ENCODE assay signal across 8 cellular contexts in genomic region chr2:119352357-119352756, GRCh38. TPM values are rescaled to one million over a fixed set of nuclear protein-coding genes. Genes with fewer than 3 reads are reported as not detected.
A peak's percentile ranks its signal among the peaks of the same experiment; 100 is the strongest.
DNase-seq lines count a peak whose midpoint lies in the region; ATAC-seq and TF ChIP-seq lines count a peak whose summit lies in the region.

No MANE protein-coding gene starts in this region.

- peak; percentile 96 for ATAC-seq in GM19372 (IDR thresholded peaks at IDR 0.05; ENCODE audit: low read depth, unreplicated experiment)
- peak; percentile 96 for ATAC-seq in HG03175 (IDR thresholded peaks at IDR 0.05; ENCODE audit: unreplicated experiment)
- peak; percentile 61; the same call in 1 of the 2 replicates for ATAC-seq in WTC11

- POLR2A ChIA-PET in WTC11 (lab: Charles Lee) (no interaction called here), SK-N-SH (lab: Yijun Ruan, JAX) (no interaction called here)
- POLR2A ChIA-PET in activated CD4-positive, alpha-beta memory T cell treated with anti-CD3 and anti-CD28 coated beads for 36 hours (lab: Charles Lee), result no interaction called here

- peaks cover 15% of the 10 kb centered on the region for H3K4me1 Mint-ChIP-seq in WTC11
- H3K4me1 Mint-ChIP-seq in activated CD4-positive, alpha-beta memory T cell treated with anti-CD3 and anti-CD28 coated beads for 36 hours (ENCODE audit: low read depth), result peaks cover 7% of the 10 kb centered on the region

- no peak overlapping the region for H3K4me2 ChIP-seq in SK-N-SH

- intact Hi-C loops in activated CD4-positive, alpha-beta memory T cell treated with anti-CD3 and anti-CD28 coated beads for 36 hours (cut with micrococcal nuclease), result no loop called here
- intact Hi-C loops in posterior vena cava (cut with DNase I), result no loop called here

- H3K79me2 ChIP-seq in SK-N-SH (ENCODE audit: insufficient read depth), result no peaks in the 10 kb centered on the region

- peaks cover 4% of the 10 kb centered on the region for H3K9me3 Mint-ChIP-seq in WTC11
- no peaks in the 10 kb centered on the region for H3K9me3 Mint-ChIP-seq in activated CD4-positive, alpha-beta memory T cell treated with anti-CD3 and anti-CD28 coated beads for 36 hours

- no peaks in the 10 kb centered on the region for H4K20me1 ChIP-seq in SK-N-SH (ENCODE audit: insufficient read depth)

- no peaks in the 10 kb centered on the region for H3K9me2 ChIP-seq in SK-N-SH

- no peaks in the 10 kb centered on the region for H3K27me3 ChIP-seq in SK-N-SH (ENCODE audit: insufficient read depth)

- no peaks in the 10 kb centered on the region for H3F3A ChIP-seq in SK-N-SH (replicated peaks; ENCODE audit: insufficient read depth)

- DNase-seq in Ammon's horn (ENCODE audit: low spot score) (peak; percentile 37), WTC11 (ENCODE audit: low spot score) (no peak), NCI-H128 (lab: John Stamatoyannopoulos, UW; ENCODE audit: unreplicated experiment) (no peak), SK-N-SH (no peak), posterior vena cava (ENCODE audit: low spot score) (no peak)
- DNase-seq in activated CD4-positive, alpha-beta memory T cell treated with anti-CD3 and anti-CD28 coated beads for 36 hours, result no peak

- no peak overlapping the region for H3K4me3 ChIP-seq in SK-N-SH (ENCODE audit: low read depth in 2 of 2, low read length in 1 of 2)

- TF ChIP-seq RAD21 in SK-N-SH (IDR thresholded peaks at IDR 0.05; ENCODE audit: low read length), result no peak

- CTCF ChIA-PET in WTC11 (lab: Charles Lee), result interaction anchor here (0.8 to 3.1 kb wide), 6 partner anchors 14 to 302 kb away, joined by 3 to 25 read pairs (median 3); partner anchors contain the start of genes C2orf76 and DBI
- CTCF ChIA-PET in SK-N-SH (lab: Yijun Ruan, JAX), result no interaction called here
- CTCF ChIA-PET in activated CD4-positive, alpha-beta memory T cell treated with anti-CD3 and anti-CD28 coated beads for 36 hours (lab: Charles Lee), result interaction anchor here (0.8 kb wide), 1 partner anchor 9 kb away, joined by 3 read pairs; no protein-coding TSS in a partner anchor

- H3K4me3 Mint-ChIP-seq in WTC11, result no peak overlapping the region
- no peak overlapping the region for H3K4me3 Mint-ChIP-seq in activated CD4-positive, alpha-beta memory T cell treated with anti-CD3 and anti-CD28 coated beads for 36 hours

- peaks cover 0 to 4% of the 10 kb centered on the region in 2 experiments for H3K36me3 ChIP-seq in SK-N-SH (replicated peaks in 1 of 2; ENCODE audit: control insufficient read depth in 1 of 2, insufficient read depth in 2 of 2, low read length in 1 of 2)

- H3K4me1 ChIP-seq in SK-N-SH (ENCODE audit: control insufficient read depth in 1 of 2, insufficient read depth in 2 of 2, low read depth in 1 of 2, low read length in 1 of 2), result no peaks in the 10 kb centered on the region

- H2AFZ ChIP-seq in SK-N-SH (ENCODE audit: low read depth), result no peak overlapping the region

- no peak overlapping the region for H3K27ac ChIP-seq in SK-N-SH (ENCODE audit: low read depth in 2 of 2, low read length in 1 of 2)

- TF ChIP-seq CTCF in WTC11 (IDR thresholded peaks at IDR 0.05), result no peak
- no peak for TF ChIP-seq CTCF in SK-N-SH (IDR thresholded peaks at IDR 0.05)

- no peak overlapping the region for H3K9ac ChIP-seq in SK-N-SH

- H3K27ac Mint-ChIP-seq in WTC11, result no peak overlapping the region
- H3K27ac Mint-ChIP-seq in activated CD4-positive, alpha-beta memory T cell treated with anti-CD3 and anti-CD28 coated beads for 36 hours, result no peak overlapping the region

- no peak for TF ChIP-seq EP300 in SK-N-SH (IDR thresholded peaks at IDR 0.05; ENCODE audit: borderline replicate concordance in 1 of 2, low read depth in 1 of 2, low read length in 1 of 2)

- no peaks in the 10 kb centered on the region; the same call in 1 of the 2 replicates for H3K27me3 Mint-ChIP-seq in WTC11 (ENCODE audit: low read depth)
- H3K27me3 Mint-ChIP-seq in activated CD4-positive, alpha-beta memory T cell treated with anti-CD3 and anti-CD28 coated beads for 36 hours, result no peaks in the 10 kb centered on the region

- H3K9me3 ChIP-seq in SK-N-SH, result no peaks in the 10 kb centered on the region

- no peaks in the 10 kb centered on the region for H3K36me3 Mint-ChIP-seq in WTC11
- H3K36me3 Mint-ChIP-seq in activated CD4-positive, alpha-beta memory T cell treated with anti-CD3 and anti-CD28 coated beads for 36 hours, result no peaks in the 10 kb centered on the region

TF ChIP-seq in WTC11, 78 proteins besides CTCF, POLR2A, EP300 and RAD21:
- no peak for TF ChIP-seq USF1 (CRISPR knock-in tag; IDR thresholded peaks at IDR 0.05)
- TF ChIP-seq FOXK1 (CRISPR knock-in tag; IDR thresholded peaks at IDR 0.05), result peak; percentile 69; the same call in 1 of the 2 replicates
- TF ChIP-seq, protein P1, sequence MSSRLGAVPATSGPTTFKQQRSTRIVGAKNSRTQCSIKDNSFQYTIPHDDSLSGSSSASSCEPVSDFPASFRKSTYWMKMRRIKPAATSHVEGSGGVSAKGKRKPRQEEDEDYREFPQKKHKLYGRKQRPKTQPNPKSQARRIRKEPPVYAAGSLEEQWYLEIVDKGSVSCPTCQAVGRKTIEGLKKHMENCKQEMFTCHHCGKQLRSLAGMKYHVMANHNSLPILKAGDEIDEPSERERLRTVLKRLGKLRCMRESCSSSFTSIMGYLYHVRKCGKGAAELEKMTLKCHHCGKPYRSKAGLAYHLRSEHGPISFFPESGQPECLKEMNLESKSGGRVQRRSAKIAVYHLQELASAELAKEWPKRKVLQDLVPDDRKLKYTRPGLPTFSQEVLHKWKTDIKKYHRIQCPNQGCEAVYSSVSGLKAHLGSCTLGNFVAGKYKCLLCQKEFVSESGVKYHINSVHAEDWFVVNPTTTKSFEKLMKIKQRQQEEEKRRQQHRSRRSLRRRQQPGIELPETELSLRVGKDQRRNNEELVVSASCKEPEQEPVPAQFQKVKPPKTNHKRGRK (CRISPR knock-in tag; IDR thresholded peaks at IDR 0.05; ENCODE audit: borderline replicate concordance), result no peak
- TF ChIP-seq GRHL2 (CRISPR knock-in tag; IDR thresholded peaks at IDR 0.05; ENCODE audit: insufficient replicate concordance, severe bottlenecking), result no peak
TF ChIP-seq in WTC11: peak in this region for 1.

TF ChIP-seq in SK-N-SH, 30 proteins besides CTCF, POLR2A, EP300 and RAD21:
- no peak for TF ChIP-seq IRF3 (IDR thresholded peaks at IDR 0.05; ENCODE audit: low read depth, low read length)
- TF ChIP-seq ZBTB33 (IDR thresholded peaks at IDR 0.05; ENCODE audit: borderline replicate concordance, low read depth), result no peak
- no peak for TF ChIP-seq GATA2 (CRISPR knock-in tag; IDR thresholded peaks at IDR 0.05)
- TF ChIP-seq SMC3 (IDR thresholded peaks at IDR 0.05; ENCODE audit: low read depth, low read length), result no peak
- no peak for TF ChIP-seq TCF12 (IDR thresholded peaks at IDR 0.05)
- TF ChIP-seq SIN3A (IDR thresholded peaks at IDR 0.05; ENCODE audit: borderline replicate concordance, low read depth, low read length), result no peak
- no peak for TF ChIP-seq RFX5 (IDR thresholded peaks at IDR 0.05; ENCODE audit: low read length)
- no peak for TF ChIP-seq POLR2AphosphoS5 (IDR thresholded peaks at IDR 0.05; ENCODE audit: low read depth, low read length)
TF ChIP-seq in SK-N-SH: peak in this region for 0.

RNA-seq across cellular contexts. Expression of gene C2orf76, which starts 14.3 kb away (rescaled TPM):
- total RNA-seq in WTC11 (2021) (4.4 to 5.2 TPM (median 4.6 TPM) in 3 replicates), posterior vena cava (10 to 100 TPM in 1 of 2 donors, 1 to 10 TPM in 1; 9.2 to 12.1 TPM)
- 6.0 and 10.9 TPM in 2 replicates for polyA plus RNA-seq in SK-N-SH (2012; rRNA removed)
- 14.5 and 15.6 TPM in 2 replicates for polyA plus RNA-seq in SK-N-SH (2012; cell fraction: cytosol; rRNA removed)
- 3.0 and 3.4 TPM in 2 replicates for polyA plus RNA-seq in SK-N-SH (2012; cell fraction: nucleus; rRNA removed)
- 10 to 100 TPM; 10.5 to 11.5 TPM for total RNA-seq in activated CD4-positive, alpha-beta memory T cell treated with anti-CD3 and anti-CD28 coated beads for 36 hours

RNA-seq across cellular contexts. Expression of gene DBI, which starts 14.4 kb away (rescaled TPM):
- total RNA-seq in WTC11 (2021) (146 to 158 TPM (median 150 TPM) in 3 replicates), posterior vena cava (10 to 100 TPM; 56.6 to 63.1 TPM)
- 150 and 180 TPM in 2 replicates for polyA plus RNA-seq in SK-N-SH (2012; rRNA removed)
- polyA plus RNA-seq in SK-N-SH (2012; cell fraction: cytosol; rRNA removed), result 213 TPM in 2 replicates
- 25.2 and 42.7 TPM in 2 replicates for polyA plus RNA-seq in SK-N-SH (2012; cell fraction: nucleus; rRNA removed)
- total RNA-seq in activated CD4-positive, alpha-beta memory T cell treated with anti-CD3 and anti-CD28 coated beads for 36 hours, result 100 to 1,000 TPM; 149 to 150 TPM
